Comparison of ENCODE assay signal across 9 cellular contexts in the genomic region with DNA sequence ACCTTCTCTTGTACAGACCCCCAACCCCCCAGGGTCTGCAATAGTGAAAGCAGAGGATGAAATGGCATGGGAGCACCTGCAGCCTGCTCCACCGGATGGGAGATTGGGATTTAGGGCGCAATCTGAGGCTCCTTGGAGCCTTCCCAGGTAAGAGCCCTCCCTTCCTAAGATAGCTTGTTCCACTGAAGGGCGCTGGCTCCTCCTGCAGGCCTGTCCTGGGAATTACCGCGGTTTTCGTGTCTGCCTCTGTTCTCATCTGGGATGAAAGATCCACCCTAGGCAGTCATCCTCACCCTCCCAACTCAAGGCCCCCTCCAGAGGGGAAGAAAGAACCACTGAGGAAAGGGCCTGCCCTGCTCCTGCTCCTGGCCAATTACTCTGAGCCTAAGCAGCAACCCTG.
DNase-seq lines count a peak whose midpoint lies in the region; ATAC-seq and TF ChIP-seq lines count a peak whose summit lies in the region.
"Had no signal": no experiment of that assay in that cellular context is flagged by ENCODE, and none has a peak within 500 bp of the region (broad histone marks: within the 10 kb centered on the region; RNA-seq: fewer than 3 reads in every experiment).

No MANE protein-coding gene starts in this region.

- no peaks in the 10 kb centered on the region for H3K27me3 Mint-ChIP-seq in stimulated activated naive CD8-positive, alpha-beta T cell treated with anti-CD3 and anti-CD28 coated beads, Interleukin-15, amount 100 ng/mL, for 72 hours
- no peaks in the 10 kb centered on the region for H3K27me3 Mint-ChIP-seq in HFFc6 (ENCODE audit: insufficient read depth)
- H3K27me3 Mint-ChIP-seq: activated naive CD8-positive, alpha-beta T cell had no signal

- no peaks in the 10 kb centered on the region for H3K4me1 ChIP-seq in RWPE2 (ENCODE audit: insufficient read depth, poor library complexity, severe bottlenecking)

- peak; percentile 35 for TF ChIP-seq CTCF in RWPE2 (IDR thresholded peaks at IDR 0.05; ENCODE audit: poor library complexity, severe bottlenecking)
- no peak for TF ChIP-seq CTCF in HFFc6 (IDR thresholded peaks at IDR 0.05)

- no peak overlapping the region for H3K4me3 ChIP-seq in RWPE2 (ENCODE audit: severe bottlenecking)

- DNase-seq in stimulated activated CD4-positive, alpha-beta T cell treated with anti-CD3 and anti-CD28 coated beads, Interleukin-2, amount 100 ng/mL, for 48 hours: peak; percentile 5 to 18
- no peak for DNase-seq in stimulated activated CD4-positive, alpha-beta T cell treated with anti-CD3 and anti-CD28 coated beads, Interleukin-4, amount 100 ng/mL, for 24 hours
- DNase-seq in RWPE2 (ENCODE audit: low spot score): no peak
- peak; percentile 4 for DNase-seq in globus pallidus (ENCODE audit: low spot score)
- DNase-seq in stimulated activated naive CD8-positive, alpha-beta T cell treated with anti-CD3 and anti-CD28 coated beads, Interleukin-15, amount 100 ng/mL, for 72 hours: peak; percentile 0 to 9
- no peak for DNase-seq in HFFc6
- no peak for DNase-seq in dedifferentiated amniotic fluid mesenchymal stem cell (ENCODE audit: extremely low spot score)

- H3K36me3 Mint-ChIP-seq in HFFc6 (ENCODE audit: low read depth): no peaks in the 10 kb centered on the region
- H3K36me3 Mint-ChIP-seq: activated naive CD8-positive, alpha-beta T cell had no signal

- H3K27ac ChIP-seq in RWPE2 (ENCODE audit: poor library complexity, severe bottlenecking): no peak overlapping the region

- ATAC-seq in HG03342 (IDR thresholded peaks at IDR 0.05; ENCODE audit: unreplicated experiment) (peak; percentile 80), RWPE2 (ENCODE audit: low read depth) (peak; percentile 48; the same call in 2 of the 3 replicates)
- no peak for ATAC-seq in stimulated activated naive CD8-positive, alpha-beta T cell treated with anti-CD3 and anti-CD28 coated beads, Interleukin-15, amount 100 ng/mL, for 72 hours

- no peaks in the 10 kb centered on the region for H3K9me3 Mint-ChIP-seq in stimulated activated naive CD8-positive, alpha-beta T cell treated with anti-CD3 and anti-CD28 coated beads, Interleukin-15, amount 100 ng/mL, for 72 hours
- H3K9me3 Mint-ChIP-seq in HFFc6: peaks cover 3% of the 10 kb centered on the region

- H3K27me3 ChIP-seq in RWPE2 (ENCODE audit: insufficient read depth, poor library complexity, severe bottlenecking): no peaks in the 10 kb centered on the region

- H3K4me3 Mint-ChIP-seq in stimulated activated naive CD8-positive, alpha-beta T cell treated with anti-CD3 and anti-CD28 coated beads, Interleukin-15, amount 100 ng/mL, for 72 hours: no peak overlapping the region
- H3K4me3 Mint-ChIP-seq in HFFc6: no peak overlapping the region
- H3K4me3 Mint-ChIP-seq: activated naive CD8-positive, alpha-beta T cell had no signal

- no peaks in the 10 kb centered on the region for H3K4me1 Mint-ChIP-seq in stimulated activated naive CD8-positive, alpha-beta T cell treated with anti-CD3 and anti-CD28 coated beads, Interleukin-15, amount 100 ng/mL, for 72 hours
- no peaks in the 10 kb centered on the region for H3K4me1 Mint-ChIP-seq in HFFc6 (ENCODE audit: low read depth)

- no peak overlapping the region for H3K27ac Mint-ChIP-seq in stimulated activated naive CD8-positive, alpha-beta T cell treated with anti-CD3 and anti-CD28 coated beads, Interleukin-15, amount 100 ng/mL, for 72 hours
- H3K27ac Mint-ChIP-seq in HFFc6: no peak overlapping the region
- H3K27ac Mint-ChIP-seq: activated naive CD8-positive, alpha-beta T cell had no signal

- H3K9me3 ChIP-seq in RWPE2 (ENCODE audit: severe bottlenecking): no peaks in the 10 kb centered on the region

- no peaks in the 10 kb centered on the region for H3K36me3 ChIP-seq in RWPE2 (ENCODE audit: low read depth)

Comparison
In these comparisons a context has a peak if more than half of its experiments do, and no peak if none do; other contexts are left out.
1. DNase-seq: peak in stimulated activated CD4-positive, alpha-beta T cell treated with anti-CD3 and anti-CD28 coated beads, Interleukin-2, amount 100 ng/mL, for 48 hours (2 of 2), globus pallidus (single experiment) and stimulated activated naive CD8-positive, alpha-beta T cell treated with anti-CD3 and anti-CD28 coated beads, Interleukin-15, amount 100 ng/mL, for 72 hours (2 of 2); none in stimulated activated CD4-positive, alpha-beta T cell treated with anti-CD3 and anti-CD28 coated beads, Interleukin-4, amount 100 ng/mL, for 24 hours (single experiment), RWPE2 (single experiment), HFFc6 (single experiment) and dedifferentiated amniotic fluid mesenchymal stem cell (single experiment).